9 cellular contexts compared by ENCODE assay signal in the genomic region with DNA sequence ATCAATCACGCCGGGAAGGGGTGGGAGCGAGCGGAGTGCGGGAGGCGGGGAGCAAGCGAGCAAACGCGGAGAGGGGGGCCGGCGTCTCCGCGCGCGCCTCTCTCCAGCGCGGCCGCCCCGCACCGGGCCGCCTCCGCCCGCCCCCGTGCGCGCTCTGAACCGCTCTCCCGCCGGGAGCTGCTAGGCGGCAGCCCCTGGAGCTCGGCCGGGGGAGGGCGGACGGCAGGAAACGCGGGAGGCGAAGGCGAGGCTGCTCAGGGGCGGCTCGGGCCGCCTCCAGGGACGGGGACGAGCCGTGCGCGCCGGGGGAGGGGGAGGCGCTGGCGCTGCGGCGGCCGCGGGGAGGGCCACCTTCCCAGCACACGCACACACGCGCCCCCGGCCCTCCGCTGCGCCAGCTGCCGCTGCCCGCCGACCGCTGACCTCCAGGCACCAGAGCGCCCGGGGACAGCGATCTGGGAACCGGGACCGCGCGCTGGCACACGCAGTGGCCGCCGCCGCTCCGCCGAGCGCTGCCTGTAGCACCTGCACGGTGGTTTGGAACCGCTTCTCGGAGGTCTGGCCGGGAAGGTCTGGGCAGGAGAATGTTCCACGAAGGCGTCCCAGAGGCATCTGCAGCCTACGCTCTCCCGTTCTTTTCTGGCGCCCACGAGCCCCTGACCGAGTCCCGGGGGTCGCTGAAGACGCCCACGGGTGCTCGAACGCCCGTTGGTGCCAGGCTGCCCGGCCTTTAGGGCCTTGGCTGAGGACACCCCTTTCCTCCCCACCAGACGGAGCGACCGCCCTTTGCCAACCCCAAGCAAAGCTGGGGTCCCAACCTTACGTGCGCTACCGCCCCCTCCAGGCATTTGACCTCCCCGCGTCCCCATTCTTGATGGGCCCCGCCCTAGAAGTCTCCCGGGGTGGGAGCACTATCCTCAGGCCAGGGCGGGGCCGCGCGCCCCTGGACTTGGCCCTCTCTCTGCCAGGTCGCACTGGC. TPM values are rescaled to one million over a fixed set of nuclear protein-coding genes. Genes with fewer than 3 reads are reported as not detected.
DNase-seq lines count a peak whose midpoint lies in the region; ATAC-seq and TF ChIP-seq lines count a peak whose summit lies in the region.
"Had no signal": no experiment of that assay in that cellular context is flagged by ENCODE, and none has a peak within 500 bp of the region (broad histone marks: within the 10 kb centered on the region; RNA-seq: fewer than 3 reads in every experiment).

A gene (minus strand): TSS at position 3 of the 979 bp plus-strand sequence. CDS start 198 bp downstream, outside the sequence.

- H4K20me1 ChIP-seq in GM23338 (replicated peaks; ENCODE audit: insufficient read depth), result peaks cover 7% of the 10 kb centered on the region; the same call in 1 of the 2 replicates

- H3K27ac ChIP-seq in GM23338 (ENCODE audit: low read depth), result no peak within 1 kb of the TSS

- H3K27me3 Mint-ChIP-seq in GM23338 (ENCODE audit: insufficient read depth, low read depth, poor library complexity) (peaks cover 63% of the 10 kb centered on the region), nephron (ENCODE audit: low read depth) (peaks cover 88% of the 10 kb centered on the region)

- peaks cover 73% of the 10 kb centered on the region for H3K27me3 ChIP-seq in GM23338 (ENCODE audit: insufficient read depth)

- no peaks in the 10 kb centered on the region for H3K36me3 ChIP-seq in GM23338 (ENCODE audit: insufficient read depth)

- peaks cover 5% of the 10 kb centered on the region; the same call in 1 of the 2 replicates for H3K4me1 ChIP-seq in GM23338 (ENCODE audit: insufficient read depth)

- H3K79me2 ChIP-seq in GM23338 (replicated peaks; ENCODE audit: insufficient read depth), result no peaks in the 10 kb centered on the region

- no peaks in the 10 kb centered on the region for H3K36me3 Mint-ChIP-seq in GM23338 (ENCODE audit: low read depth)
- H3K36me3 Mint-ChIP-seq in nephron (ENCODE audit: low read depth), result no peaks in the 10 kb centered on the region

- peak within 1 kb of the TSS; percentile 62 for H3K4me3 ChIP-seq in GM23338
- H3K4me3 ChIP-seq in choroid plexus epithelial cell (ENCODE audit: low read depth, low read length), result peak within 1 kb of the TSS; percentile 28

- H3K4me3 Mint-ChIP-seq in GM23338 (peak within 1 kb of the TSS; percentile 70), nephron (peak within 1 kb of the TSS; percentile 66 to 77 (median 68))

- no peak within 1 kb of the TSS for H3K27ac Mint-ChIP-seq in GM23338
- no peak within 1 kb of the TSS for H3K27ac Mint-ChIP-seq in nephron

- DNase-seq in AG08395 (ENCODE audit: low spot score) (peak; percentile 12), GM23338 (ENCODE audit: low spot score) (peak; percentile 68), choroid plexus epithelial cell (ENCODE audit: low read depth) (no peak), SIG-M5 treated with dmso at 0.1 percent for 504 hours (lab: John Stamatoyannopoulos, UW; ENCODE audit: unreplicated experiment) (no peak)
- DNase-seq in activated CD4-positive, CD25-positive, alpha-beta regulatory T cell treated with anti-CD3 and anti-CD28 coated beads, Interleukin-2, amount 50 U/mL, for 72 hours, result no peak

- ATAC-seq in GM23338 (peak; percentile 20), HG03432 (IDR thresholded peaks at IDR 0.05; ENCODE audit: unreplicated experiment) (no peak), HG02763 (IDR thresholded peaks at IDR 0.05; ENCODE audit: unreplicated experiment) (no peak)

- H3K9me3 Mint-ChIP-seq in GM23338 (no peaks in the 10 kb centered on the region), nephron (no peaks in the 10 kb centered on the region)

- H3K4me2 ChIP-seq in GM23338, result peak within 1 kb of the TSS; percentile 88

- H3K4me1 Mint-ChIP-seq in GM23338, result peaks cover 7% of the 10 kb centered on the region
- peaks cover 9% of the 10 kb centered on the region for H3K4me1 Mint-ChIP-seq in nephron

- H3K9me2 ChIP-seq in GM23338 (ENCODE audit: insufficient read depth), result no peaks in the 10 kb centered on the region

- no peaks in the 10 kb centered on the region for H3F3A ChIP-seq in GM23338 (replicated peaks; ENCODE audit: low read depth)

- TF ChIP-seq CTCF in GM23338 (conservative IDR thresholded peaks at IDR 0.05; ENCODE audit: low read depth in 2 of 2) (peak; percentile 24 to 64; a peak in 3 of 4 replicates), choroid plexus epithelial cell (conservative IDR thresholded peaks at IDR 0.05; ENCODE audit: low read depth, low read length) (no peak), nephron (IDR thresholded peaks at IDR 0.05; ENCODE audit: unreplicated experiment in 3 of 3) (no peak)

- peak within 1 kb of the TSS; percentile 96; the same call in 1 of the 2 replicates for H2AFZ ChIP-seq in GM23338

TF ChIP-seq in GM23338, 12 proteins besides CTCF, POLR2A, EP300 and RAD21:
- TF ChIP-seq STAT1 (IDR thresholded peaks at IDR 0.05; ENCODE audit: unreplicated experiment) (no peak), EZH2 (IDR thresholded peaks at IDR 0.05; ENCODE audit: low read depth, unreplicated experiment) (peak; percentile 30), JUNB (IDR thresholded peaks at IDR 0.05; ENCODE audit: unreplicated experiment) (no peak), EZH2phosphoT487 (IDR thresholded peaks at IDR 0.05; ENCODE audit: unreplicated experiment) (no peak)

RNA-seq across cellular contexts. Expression of the gene that starts here (rescaled TPM):
- 0.50 and 1.3 TPM in 2 replicates for total RNA-seq in GM23338 (2014; rRNA removed; shearing (Covaris generic))
- 0.49 and 0.89 TPM in 2 replicates for polyA plus RNA-seq in GM23338 (2016; fragmentation: Nextera tagmentation; extraction: Ambion mirVana)
- total RNA-seq: LHCN-M2 had no signal

Comparison
In these comparisons a context has a peak if more than half of its experiments do, and no peak if none do; other contexts are left out.
1. DNase-seq: peak in AG08395 (single experiment) and GM23338 (single experiment); none in choroid plexus epithelial cell (single experiment), activated CD4-positive, CD25-positive, alpha-beta regulatory T cell treated with anti-CD3 and anti-CD28 coated beads, Interleukin-2, amount 50 U/mL, for 72 hours (single experiment) and SIG-M5 treated with dmso at 0.1 percent for 504 hours (single experiment).
2. CTCF ChIP-seq: peak in GM23338 (2 of 2); none in choroid plexus epithelial cell (single experiment) and nephron (0 of 3).